Comparison of ENCODE assay signal across 8 cellular contexts in the genomic region with DNA sequence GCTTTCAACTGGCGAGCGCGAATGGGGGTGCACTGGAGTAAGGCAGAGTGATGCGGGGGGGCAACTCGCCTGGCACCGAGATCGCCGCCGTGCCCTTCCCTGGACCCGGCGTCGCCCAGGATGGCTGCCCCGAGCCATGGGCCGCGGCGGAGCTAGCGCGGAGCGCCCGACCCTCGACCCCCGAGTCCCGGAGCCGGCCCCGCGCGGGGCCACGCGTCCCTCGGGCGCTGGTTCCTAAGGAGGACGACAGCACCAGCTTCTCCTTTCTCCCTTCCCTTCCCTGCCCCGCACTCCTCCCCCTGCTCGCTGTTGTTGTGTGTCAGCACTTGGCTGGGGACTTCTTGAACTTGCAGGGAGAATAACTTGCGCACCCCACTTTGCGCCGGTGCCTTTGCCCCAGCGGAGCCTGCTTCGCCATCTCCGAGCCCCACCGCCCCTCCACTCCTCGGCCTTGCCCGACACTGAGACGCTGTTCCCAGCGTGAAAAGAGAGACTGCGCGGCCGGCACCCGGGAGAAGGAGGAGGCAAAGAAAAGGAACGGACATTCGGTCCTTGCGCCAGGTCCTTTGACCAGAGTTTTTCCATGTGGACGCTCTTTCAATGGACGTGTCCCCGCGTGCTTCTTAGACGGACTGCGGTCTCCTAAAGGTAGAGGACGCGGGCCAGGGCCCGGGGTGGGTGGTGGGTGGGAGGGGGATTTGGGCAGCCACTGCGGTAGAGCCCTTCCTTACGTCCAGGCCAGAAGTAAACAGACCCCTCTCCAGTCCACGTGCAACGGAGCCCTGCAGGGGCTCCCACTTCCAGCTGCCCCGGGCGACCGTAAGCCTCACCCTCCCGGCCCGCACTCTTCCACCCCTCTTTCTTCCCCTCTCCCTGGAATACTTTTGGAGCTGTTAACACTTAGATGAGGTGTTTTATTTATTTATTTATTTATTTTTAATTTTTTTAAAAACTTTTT. TPM values are rescaled to one million over a fixed set of nuclear protein-coding genes. Genes with fewer than 3 reads are reported as not detected.
DNase-seq lines count a peak whose midpoint lies in the region; ATAC-seq and TF ChIP-seq lines count a peak whose summit lies in the region.

No MANE protein-coding gene starts in this region.

- peak overlapping the region; percentile 26 for H3K4me3 Mint-ChIP-seq in activated T-helper 1 cell treated with anti-CD3 and anti-CD28 coated beads, Interleukin-12 subunit alpha, Interleukin-12 subunit beta, Interleukin-2, Interleukin-4 antibody, amounts not matched to agents 30 ng/mL and 10 ng/mL and 1 ng/mL, durations not matched to agents 14 hours and 24 hours and 36 hours

- H3K9me3 ChIP-seq in A673 (ENCODE audit: low read depth, low read length, poor library complexity, severe bottlenecking) (no peaks in the 10 kb centered on the region), gastrocnemius medialis (no peaks in the 10 kb centered on the region)

- H3K27ac ChIP-seq in A673 (ENCODE audit: low read depth, low read length, poor library complexity, severe bottlenecking) = no peak overlapping the region
- peak overlapping the region in 3 of 4 donors; percentile 56 to 67 (median 65) for H3K27ac ChIP-seq in gastrocnemius medialis

- H3K4me1 ChIP-seq in A673 (ENCODE audit: insufficient read depth, low read length, poor library complexity, severe bottlenecking) (peaks cover 5% of the 10 kb centered on the region), gastrocnemius medialis (peaks cover 0 to 15% of the 10 kb centered on the region in 2 donors)

- peaks cover 76% of the 10 kb centered on the region for H3K27me3 ChIP-seq in A673 (replicated peaks; ENCODE audit: insufficient read depth, low read depth, low read length, poor library complexity)
- H3K27me3 ChIP-seq in gastrocnemius medialis = peaks cover 3 to 16% (median 15%) of the 10 kb centered on the region in 3 donors

- ATAC-seq in GM21390 (IDR thresholded peaks at IDR 0.05; ENCODE audit: unreplicated experiment) (peak; percentile 5), gastrocnemius medialis (peak in 1 of 2 donors; percentile 12), HG03432 (IDR thresholded peaks at IDR 0.05; ENCODE audit: unreplicated experiment) (no peak), GM18870 (IDR thresholded peaks at IDR 0.05; ENCODE audit: unreplicated experiment) (no peak), HG02870 (IDR thresholded peaks at IDR 0.05; ENCODE audit: unreplicated experiment) (no peak)

- H3K27ac Mint-ChIP-seq in activated T-helper 1 cell treated with anti-CD3 and anti-CD28 coated beads, Interleukin-12 subunit alpha, Interleukin-12 subunit beta, Interleukin-2, Interleukin-4 antibody, amounts not matched to agents 30 ng/mL and 10 ng/mL and 1 ng/mL, durations not matched to agents 14 hours and 24 hours and 36 hours = no peak overlapping the region

- H3K9me3 Mint-ChIP-seq in activated T-helper 1 cell treated with anti-CD3 and anti-CD28 coated beads, Interleukin-12 subunit alpha, Interleukin-12 subunit beta, Interleukin-2, Interleukin-4 antibody, amounts not matched to agents 30 ng/mL and 10 ng/mL and 1 ng/mL, durations not matched to agents 14 hours and 24 hours and 36 hours = no peaks in the 10 kb centered on the region

- no peak for TF ChIP-seq CTCF in A673 (conservative IDR thresholded peaks at IDR 0.05; ENCODE audit: low read depth, low read length)
- no peak for TF ChIP-seq CTCF in gastrocnemius medialis (IDR thresholded peaks at IDR 0.05 in 4 of 5, conservative IDR thresholded peaks at IDR 0.05 in 1 of 5)

- BruUV-seq in A673 (replicated peaks; lab: Mats Ljungman, UMichigan) = no TSS peak

- CTCF ChIA-PET in A673 (lab: Charles Lee) = interaction anchor here (0.6 kb wide), 1 partner anchor 8 kb away, joined by 6 read pairs; no protein-coding TSS in a partner anchor

- H3K36me3 ChIP-seq in A673 (ENCODE audit: insufficient read depth, low read length, poor library complexity, severe bottlenecking) (no peaks in the 10 kb centered on the region), gastrocnemius medialis (no peaks in the 10 kb centered on the region)

- peak overlapping the region; percentile 41 for H3K4me3 ChIP-seq in A673 (ENCODE audit: low read depth, low read length, poor library complexity, severe bottlenecking)
- H3K4me3 ChIP-seq in gastrocnemius medialis = peak overlapping the region; percentile 60 to 75 (median 69)

- no peaks in the 10 kb centered on the region for H3K36me3 Mint-ChIP-seq in activated T-helper 1 cell treated with anti-CD3 and anti-CD28 coated beads, Interleukin-12 subunit alpha, Interleukin-12 subunit beta, Interleukin-2, Interleukin-4 antibody, amounts not matched to agents 30 ng/mL and 10 ng/mL and 1 ng/mL, durations not matched to agents 14 hours and 24 hours and 36 hours (ENCODE audit: low read depth)

- in situ Hi-C loops in gastrocnemius medialis (cut with MboI; ENCODE audit: low sequenced_read_pairs in 4 of 4) = loop anchor here in 3 of 4 donors (25.0 kb wide), 1 partner anchor 519 kb away; no protein-coding TSS in a partner anchor

- peaks cover 49% of the 10 kb centered on the region for H3K27me3 Mint-ChIP-seq in activated T-helper 1 cell treated with anti-CD3 and anti-CD28 coated beads, Interleukin-12 subunit alpha, Interleukin-12 subunit beta, Interleukin-2, Interleukin-4 antibody, amounts not matched to agents 30 ng/mL and 10 ng/mL and 1 ng/mL, durations not matched to agents 14 hours and 24 hours and 36 hours (ENCODE audit: insufficient read depth)

- POLR2A ChIA-PET in A673 (lab: Charles Lee; ENCODE audit: low non-redundant PET) = no interaction called here

- intact Hi-C loops in A673 (cut with micrococcal nuclease; ENCODE audit: unreplicated experiment) (loop anchor here (5.0 kb wide), 3 partner anchors 519 to 1954 kb away; no protein-coding TSS in a partner anchor), gastrocnemius medialis (cut with DNase I; ENCODE audit: low total_unique reads) (loop anchor here (5.0 to 10.0 kb wide), 3 partner anchors 134 to 1086 kb away; no protein-coding TSS in a partner anchor)
- intact Hi-C loops in activated T-helper 1 cell treated with anti-CD3 and anti-CD28 coated beads, Interleukin-12 subunit alpha, Interleukin-12 subunit beta, Interleukin-2, Interleukin-4 antibody, amounts not matched to agents 30 ng/mL and 10 ng/mL and 1 ng/mL, durations not matched to agents 14 hours and 24 hours and 36 hours (cut with micrococcal nuclease) = loop anchor here (10.0 kb wide), 3 partner anchors 326 to 606 kb away; no protein-coding TSS in a partner anchor

- DNase-seq in A673 (ENCODE audit: low spot score) = no peak
- DNase-seq in activated T-helper 1 cell treated with anti-CD3 and anti-CD28 coated beads, Interleukin-12 subunit alpha, Interleukin-12 subunit beta, Interleukin-2, Interleukin-4 antibody, amounts not matched to agents 30 ng/mL and 10 ng/mL and 1 ng/mL, durations not matched to agents 14 hours and 24 hours and 36 hours (ENCODE audit: low spot score) = no peak
- DNase-seq in hepatic stellate cell (ENCODE audit: low spot score) = peak; percentile 32
- peak in 1 of 2 donors; percentile 20 for DNase-seq in gastrocnemius medialis

- H3K4me1 Mint-ChIP-seq in activated T-helper 1 cell treated with anti-CD3 and anti-CD28 coated beads, Interleukin-12 subunit alpha, Interleukin-12 subunit beta, Interleukin-2, Interleukin-4 antibody, amounts not matched to agents 30 ng/mL and 10 ng/mL and 1 ng/mL, durations not matched to agents 14 hours and 24 hours and 36 hours (ENCODE audit: low read depth) = no peaks in the 10 kb centered on the region

- TF ChIP-seq POLR2A in gastrocnemius medialis (IDR thresholded peaks at IDR 0.05) = no peak

RNA-seq across cellular contexts. Expression of gene BMP2, which starts 1.0 kb away (rescaled TPM):
- total RNA-seq in A673 (2021) (not detected in 2 replicates), gastrocnemius medialis (1 to 10 TPM; 1.6 to 4.3 (median 2.9) TPM)
- total RNA-seq in activated T-helper 1 cell treated with anti-CD3 and anti-CD28 coated beads, Interleukin-12 subunit alpha, Interleukin-12 subunit beta, Interleukin-2, Interleukin-4 antibody, amounts not matched to agents 30 ng/mL and 10 ng/mL and 1 ng/mL, durations not matched to agents 14 hours and 24 hours and 36 hours = 0.08 and 0.12 TPM in 2 replicates
